1 cellular context compared by ENCODE assay signal in genomic region chr1:40313958-40314720, GRCh38.
A peak's percentile ranks its signal among the peaks of the same experiment; 100 is the strongest.
TF ChIP-seq lines count a peak whose summit lies in the region.

No MANE protein-coding gene starts in this region.

TF ChIP-seq in HepG2, 621 proteins besides CTCF, POLR2A, EP300 and RAD21 (continued from another document and continues in another):
- no peak for TF ChIP-seq ZNF318 (CRISPR knock-in tag; IDR thresholded peaks at IDR 0.05)
- peak; percentile 86 for TF ChIP-seq NR2F6 (IDR thresholded peaks at IDR 0.05)
- peak; percentile 79 for TF ChIP-seq NR2F6 (CRISPR knock-in tag; IDR thresholded peaks at IDR 0.05)
- no peak for TF ChIP-seq DNMT3B (CRISPR knock-in tag; conservative IDR thresholded peaks at IDR 0.05)
- no peak for TF ChIP-seq SP2 (CRISPR knock-in tag; IDR thresholded peaks at IDR 0.05)
- TF ChIP-seq KIAA2018 (CRISPR knock-in tag; IDR thresholded peaks at IDR 0.05; ENCODE audit: borderline replicate concordance) = no peak
- TF ChIP-seq EZH2 (conservative IDR thresholded peaks at IDR 0.05; ENCODE audit: low read depth, low read length) = no peak
- no peak for TF ChIP-seq MATR3 (CRISPR knock-in tag; IDR thresholded peaks at IDR 0.05)
- peak; percentile 5; the same call in 1 of the 2 replicates for TF ChIP-seq ZFX (CRISPR knock-in tag; IDR thresholded peaks at IDR 0.05; ENCODE audit: low read depth)
- TF ChIP-seq DRAP1 (CRISPR knock-in tag; IDR thresholded peaks at IDR 0.05) = no peak
- TF ChIP-seq TFE3 (CRISPR knock-in tag; IDR thresholded peaks at IDR 0.05) = no peak
- no peak for TF ChIP-seq CCAR2 (optimal IDR thresholded peaks at IDR 0.05; ENCODE audit: low read depth, low read length)
- no peak for TF ChIP-seq ESRRA (CRISPR knock-in tag; IDR thresholded peaks at IDR 0.05; ENCODE audit: low read depth)
- TF ChIP-seq PATZ1 (CRISPR knock-in tag; IDR thresholded peaks at IDR 0.05) = no peak
- TF ChIP-seq DNMT1 (CRISPR knock-in tag; IDR thresholded peaks at IDR 0.05) = no peak
- TF ChIP-seq FOXA3 (CRISPR knock-in tag; IDR thresholded peaks at IDR 0.05) = no peak
- TF ChIP-seq ZNF577 (CRISPR knock-in tag; IDR thresholded peaks at IDR 0.05; ENCODE audit: borderline replicate concordance, low read depth) = no peak
- TF ChIP-seq ZNF331 (CRISPR knock-in tag; IDR thresholded peaks at IDR 0.05) = no peak
- no peak for TF ChIP-seq CREB1 (IDR thresholded peaks at IDR 0.05)
- TF ChIP-seq CREB1 (CRISPR knock-in tag; IDR thresholded peaks at IDR 0.05) = no peak
- no peak for TF ChIP-seq ZFP62 (CRISPR knock-in tag; IDR thresholded peaks at IDR 0.05)
- TF ChIP-seq E2F5 (CRISPR knock-in tag; conservative IDR thresholded peaks at IDR 0.05) = no peak
- TF ChIP-seq POGK (CRISPR knock-in tag; conservative IDR thresholded peaks at IDR 0.05) = no peak
- TF ChIP-seq ZMYM3 (CRISPR knock-in tag; IDR thresholded peaks at IDR 0.05) = no peak
- no peak for TF ChIP-seq TRAFD1 (CRISPR knock-in tag; IDR thresholded peaks at IDR 0.05; ENCODE audit: borderline replicate concordance)
- TF ChIP-seq PRPF4 (IDR thresholded peaks at IDR 0.05; ENCODE audit: low read depth, low read length, poor library complexity, severe bottlenecking) = no peak
- no peak for TF ChIP-seq NFYC (CRISPR knock-in tag; IDR thresholded peaks at IDR 0.05)
